25 cellular contexts compared by ENCODE assay signal in genomic region chr12:102144221-102144620, GRCh38. TPM values are rescaled to one million over a fixed set of nuclear protein-coding genes. Genes with fewer than 3 reads are reported as not detected.
"Had no signal": no experiment of that assay in that cellular context is flagged by ENCODE, and none has a peak within 500 bp of the region (broad histone marks: within the 10 kb centered on the region; RNA-seq: fewer than 3 reads in every experiment).

No MANE protein-coding gene starts in this region.

- H3K9me3 ChIP-seq: esophagus squamous epithelium, gastrocnemius medialis, thyroid gland, upper lobe of right lung had no signal

- H3K27ac ChIP-seq: coronary artery, esophagus squamous epithelium, gastrocnemius medialis, parathyroid adenoma, thyroid gland, upper lobe of right lung had no signal

- H3K4me3 ChIP-seq: coronary artery, esophagus squamous epithelium, gastrocnemius medialis, thyroid gland, upper lobe of right lung had no signal

- FAIRE-seq: islet of Langerhans had no signal

- H3K9ac ChIP-seq: parathyroid adenoma had no signal

- H3K27me3 ChIP-seq: esophagus squamous epithelium, gastrocnemius medialis, thyroid gland, upper lobe of right lung had no signal

- H3K79me2 ChIP-seq: parathyroid adenoma had no signal

- H3K4me1 ChIP-seq: esophagus squamous epithelium, gastrocnemius medialis, parathyroid adenoma, upper lobe of right lung had no signal

- DNase-seq: activated gamma-delta T cell treated with Interleukin-2 at 50 U/mL for 16 hours; activated T-cell treated with anti-CD3 and anti-CD28 coated beads, Interleukin-2, amount 50 U/mL, for 1 hour; aorta; central memory CD4-positive, alpha-beta T cell; esophagus squamous epithelium; gastrocnemius medialis; hypothalamus; left ventricle myocardium superior; mammary epithelial cell; midbrain; nephron progenitor cell; right cardiac atrium; stimulated activated CD4-positive, alpha-beta T cell treated with anti-CD3 and anti-CD28 coated beads, Interleukin-12 subunit alpha, Interleukin-12 subunit beta, amount 100 ng/mL, for 4 hours; stimulated activated CD4-positive, alpha-beta T cell treated with anti-CD3 and anti-CD28 coated beads, Interleukin-4, amount 100 ng/mL, for 4 hours; stimulated activated naive CD8-positive, alpha-beta T cell treated with anti-CD3 and anti-CD28 coated beads, Interleukin-15, Interleukin-2, amounts not matched to agents 100 U/mL and 50 U/mL, for 24 hours; substantia nigra; T1000; thyroid gland; upper lobe of right lung had no signal

- H2AFZ ChIP-seq: parathyroid adenoma had no signal

- ATAC-seq: gastrocnemius medialis; left ventricle myocardium superior; right cardiac atrium; stimulated activated naive CD8-positive, alpha-beta T cell treated with anti-CD3 and anti-CD28 coated beads, Interleukin-15, Interleukin-2, amounts not matched to agents 100 U/mL and 50 U/mL, for 24 hours; upper lobe of right lung; WTC11 had no signal

- H3K36me3 ChIP-seq: esophagus squamous epithelium, gastrocnemius medialis, thyroid gland, upper lobe of right lung had no signal

RNA-seq across cellular contexts. Expression of gene PMCH, which starts 53.4 kb away (rescaled TPM):
- total RNA-seq: aorta, esophagus squamous epithelium, gastrocnemius medialis, left ventricle myocardium superior, mammary epithelial cell, right cardiac atrium, skeletal muscle tissue, thyroid gland, upper lobe of right lung, WTC11 had no signal
- polyA plus RNA-seq: adipose tissue, aorta, mammary epithelial cell, right cardiac atrium had no signal
